24 cellular contexts compared by ENCODE assay signal in genomic region chr2:46381871-46382270, GRCh38.
"Had no signal": no experiment of that assay in that cellular context is flagged by ENCODE, and none has a peak within 500 bp of the region (broad histone marks: within the 10 kb centered on the region; RNA-seq: fewer than 3 reads in every experiment).

No MANE protein-coding gene starts in this region.

- H3K4me3 ChIP-seq: colonic mucosa, hepatocyte, pancreas, prostate gland, spleen, stomach, upper lobe of right lung had no signal

- ATAC-seq: pancreas, sciatic nerve had no signal

- H3K4me3 Mint-ChIP-seq: endodermal cell, naive B cell, nephron had no signal

- H3K27me3 ChIP-seq: colonic mucosa, hepatocyte, pancreas, spleen, stomach, upper lobe of right lung had no signal

- H3K27ac Mint-ChIP-seq: endodermal cell, nephron had no signal

- H3K27ac ChIP-seq: colonic mucosa, hepatocyte, pancreas, prostate gland, spleen, stomach, upper lobe of right lung had no signal

- H3K4me1 ChIP-seq: colonic mucosa, pancreas had no signal

- H3K9me3 ChIP-seq: colonic mucosa, pancreas, prostate gland, spleen, stomach, upper lobe of right lung had no signal

- H3K36me3 ChIP-seq: colonic mucosa had no signal

- H3K4me1 Mint-ChIP-seq: naive B cell had no signal

- H3K36me3 Mint-ChIP-seq: naive B cell had no signal

- DNase-seq: cerebellar nuclear complex; colonic mucosa; dermis blood vessel endothelial cell; effector CD4-positive, alpha-beta T cell; erythroblast; foreskin melanocyte; left colon; mesendoderm; naive B cell; occipital lobe; spleen; stimulated activated CD4-positive, alpha-beta T cell treated with anti-CD3 and anti-CD28 coated beads, Interleukin-15, amount 100 ng/mL, for 24 hours; stimulated activated CD4-positive, alpha-beta T cell treated with anti-CD3 and anti-CD28 coated beads, Interleukin-1b, Interleukin-23, amount 100 ng/mL, for 48 hours; stimulated activated CD4-positive, alpha-beta T cell treated with anti-CD3 and anti-CD28 coated beads, Interleukin-4, amount 100 ng/mL, for 24 hours; stimulated activated naive CD4-positive, alpha-beta T cell; stomach; substantia nigra; upper lobe of right lung had no signal

- H3K9me3 Mint-ChIP-seq: endodermal cell, naive B cell, nephron had no signal
